In the genomic region with DNA sequence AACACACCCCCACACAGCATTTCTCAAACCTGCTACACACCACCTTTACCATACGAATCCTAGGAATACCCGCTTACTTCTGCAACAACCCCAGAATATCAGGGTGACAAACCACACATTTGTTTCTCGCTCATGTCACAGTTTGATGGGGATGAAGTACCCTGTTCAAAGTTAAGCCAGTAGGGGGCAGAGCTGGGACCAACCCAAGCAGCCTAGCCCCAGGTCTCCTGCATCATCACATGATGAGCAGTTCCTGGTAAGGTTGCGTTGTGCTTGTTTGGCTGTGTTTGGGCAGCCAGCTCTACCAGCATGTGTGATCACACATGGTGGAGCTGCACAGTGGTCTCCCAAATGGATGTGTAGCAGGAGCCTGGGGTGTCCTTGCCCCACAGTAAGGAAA, we compare ENCODE assay signal across 10 cellular contexts.
DNase-seq lines count a peak whose midpoint lies in the region; ATAC-seq and TF ChIP-seq lines count a peak whose summit lies in the region.
"Had no signal": no experiment of that assay in that cellular context is flagged by ENCODE, and none has a peak within 500 bp of the region (broad histone marks: within the 10 kb centered on the region; RNA-seq: fewer than 3 reads in every experiment).

No MANE protein-coding gene starts in this region.

- H3K27ac Mint-ChIP-seq in stimulated activated naive B cell treated with anti-CD40 and anti-IgM and Interleukin-4, amounts not matched to agents 10 μg/mL and 1 μg/mL and 100 μg/mL, for 72 hours: no peak overlapping the region
- H3K27ac Mint-ChIP-seq: nephron had no signal

- peak; percentile 54 for TF ChIP-seq CTCF in AG09309 (IDR thresholded peaks at IDR 0.05; ENCODE audit: control insufficient read depth, insufficient read depth, low read depth, low read length, missing control alignments)
- TF ChIP-seq CTCF in GM13977 (IDR thresholded peaks at IDR 0.05; ENCODE audit: extremely low read depth, insufficient read depth, missing control alignments): peak; percentile 24

- peaks cover 8 to 11% of the 10 kb centered on the region in 2 donors for H3K9me3 Mint-ChIP-seq in stimulated activated naive B cell treated with anti-CD40 and anti-IgM and Interleukin-4, amounts not matched to agents 10 μg/mL and 1 μg/mL and 100 μg/mL, for 72 hours
- H3K9me3 Mint-ChIP-seq: activated T-cell treated with anti-CD3 and anti-CD28 coated beads, Interleukin-2, amount 50 U/mL, for 4 hours; nephron had no signal

- H3K4me1 Mint-ChIP-seq in stimulated activated naive B cell treated with anti-CD40 and anti-IgM and Interleukin-4, amounts not matched to agents 10 μg/mL and 1 μg/mL and 100 μg/mL, for 72 hours: peaks cover 0 to 6% of the 10 kb centered on the region in 2 donors

- no peak for ATAC-seq in stimulated activated naive B cell treated with anti-CD40 and anti-IgM and Interleukin-4, amounts not matched to agents 10 μg/mL and 1 μg/mL and 100 μg/mL, for 72 hours (replicated peaks)

- no peak overlapping the region for H3K4me3 Mint-ChIP-seq in stimulated activated naive B cell treated with anti-CD40 and anti-IgM and Interleukin-4, amounts not matched to agents 10 μg/mL and 1 μg/mL and 100 μg/mL, for 72 hours
- H3K4me3 Mint-ChIP-seq: activated T-cell treated with anti-CD3 and anti-CD28 coated beads, Interleukin-2, amount 50 U/mL, for 4 hours; nephron had no signal

- no peak overlapping the region for H3K4me3 ChIP-seq in AG09309 (ENCODE audit: control insufficient read depth, low read depth, low read length)

- H3K36me3 Mint-ChIP-seq in stimulated activated naive B cell treated with anti-CD40 and anti-IgM and Interleukin-4, amounts not matched to agents 10 μg/mL and 1 μg/mL and 100 μg/mL, for 72 hours: peaks cover 0 to 3% of the 10 kb centered on the region in 2 donors

- DNase-seq in AG09309 (ENCODE audit: low read depth) (no peak), GM13977 (ENCODE audit: low spot score) (peak; percentile 30), iPS-NIHi11 (ENCODE audit: low spot score) (peak; percentile 82), GM19240 (ENCODE audit: insufficient read length, low spot score) (no peak), NCI-H146 treated with DMSO at 0.1 percent for 48 hours (lab: John Stamatoyannopoulos, UW; ENCODE audit: unreplicated experiment) (no peak), amniotic stem cell (lab: John Stamatoyannopoulos, UW) (no peak)
- peak; percentile 2 to 27 for DNase-seq in activated CD4-positive, alpha-beta T cell treated with anti-CD3 and anti-CD28 coated beads, Interleukin-2, amount 50 U/mL, for 48 hours
- no peak for DNase-seq in stimulated activated naive B cell treated with anti-CD40 and anti-IgM and Interleukin-4, amounts not matched to agents 10 μg/mL and 1 μg/mL and 100 μg/mL, for 72 hours
- DNase-seq: activated T-cell treated with anti-CD3 and anti-CD28 coated beads, Interleukin-2, amount 50 U/mL, for 4 hours had no signal

- in situ Hi-C loops in GM13977 (cut with MboI; ENCODE audit: low pct_unique_long_range_greater_than_20kb, low sequenced_read_pairs, unreplicated experiment): no loop called here

- peaks cover 11 to 13% of the 10 kb centered on the region in 2 donors for H3K27me3 Mint-ChIP-seq in stimulated activated naive B cell treated with anti-CD40 and anti-IgM and Interleukin-4, amounts not matched to agents 10 μg/mL and 1 μg/mL and 100 μg/mL, for 72 hours

Comparison
In these comparisons a context has a peak if more than half of its experiments do, and no peak if none do; other contexts are left out.
1. DNase-seq: peak in GM13977 (single experiment), activated CD4-positive, alpha-beta T cell treated with anti-CD3 and anti-CD28 coated beads, Interleukin-2, amount 50 U/mL, for 48 hours (2 of 2) and iPS-NIHi11 (single experiment); none in AG09309 (single experiment), GM19240 (single experiment), NCI-H146 treated with DMSO at 0.1 percent for 48 hours (single experiment), stimulated activated naive B cell treated with anti-CD40 and anti-IgM and Interleukin-4, amounts not matched to agents 10 μg/mL and 1 μg/mL and 100 μg/mL, for 72 hours (single experiment) and amniotic stem cell (single experiment).